In genomic region chr2:3968736-3969135, GRCh38 we compare ENCODE assay signal across 27 cellular contexts.
"Had no signal": no experiment of that assay in that cellular context is flagged by ENCODE, and none has a peak within 500 bp of the region (broad histone marks: within the 10 kb centered on the region; RNA-seq: fewer than 3 reads in every experiment).

No MANE protein-coding gene starts in this region.

- H3K4me1 Mint-ChIP-seq: activated CD4-positive, alpha-beta memory T cell treated with anti-CD3 and anti-CD28 coated beads, Interleukin-2, amount 10 ng/mL, durations not matched to agents 7 days and 5 days; activated CD4-positive, alpha-beta T cell treated with anti-CD3 and anti-CD28 coated beads, Interleukin-2, amount 10 ng/mL, durations not matched to agents 7 days and 5 days; activated naive CD4-positive, alpha-beta T cell treated with anti-CD3 and anti-CD28 coated beads, Interleukin-2, amount 50 U/mL, for 24 hours; activated naive CD8-positive, alpha-beta T cell treated with anti-CD3 and anti-CD28 coated beads for 36 hours; activated naive CD8-positive, alpha-beta T cell treated with anti-CD3 and anti-CD28 coated beads, Interleukin-2, amount 50 U/mL, for 24 hours had no signal

- DNase-seq: activated CD4-positive, alpha-beta memory T cell treated with anti-CD3 and anti-CD28 coated beads, Interleukin-2, amount 10 ng/mL, durations not matched to agents 7 days and 5 days; activated CD4-positive, alpha-beta T cell treated with anti-CD3 and anti-CD28 coated beads for 4 hours; activated CD4-positive, alpha-beta T cell treated with anti-CD3 and anti-CD28 coated beads, Interleukin-2, amount 10 ng/mL, durations not matched to agents 7 days and 5 days; activated CD4-positive, alpha-beta T cell treated with anti-CD3 and anti-CD28 coated beads, Interleukin-2, amount 50 U/mL, for 4 hours; activated CD4-positive, CD25-positive, alpha-beta regulatory T cell; activated CD4-positive, CD25-positive, alpha-beta regulatory T cell treated with anti-CD3 and anti-CD28 coated beads, Interleukin-2, amount 50 U/mL, for 72 hours; activated CD8-positive, alpha-beta memory T cell treated with anti-CD3 and anti-CD28 coated beads, Interleukin-2, amount 50 U/mL, for 48 hours; activated gamma-delta T cell; activated naive CD4-positive, alpha-beta T cell treated with Interleukin-2 at 50 U/mL for 16 hours; activated naive CD8-positive, alpha-beta T cell treated with anti-CD3 and anti-CD28 coated beads for 36 hours; activated naive CD8-positive, alpha-beta T cell treated with anti-CD3 and anti-CD28 coated beads, Interleukin-2, amount 50 U/mL, for 24 hours; activated T-cell treated with anti-CD3 and anti-CD28 coated beads for 4 hours; activated T-cell treated with anti-CD3 and anti-CD28 coated beads, Interleukin-2, amount 50 U/mL, for 24 hours; activated T-cell treated with anti-CD3 and anti-CD28 coated beads, Interleukin-2, amount 50 U/mL, for 72 hours; adrenal gland; amygdala; aorta; body of pancreas; caudate nucleus; cortex of kidney; dermis blood vessel endothelial cell; effector CD4-positive, alpha-beta T cell; effector memory CD8-positive, alpha-beta T cell; erythroblast; foreskin fibroblast; T-helper 2 cell had no signal

- H3K27ac Mint-ChIP-seq: activated CD4-positive, alpha-beta memory T cell treated with anti-CD3 and anti-CD28 coated beads, Interleukin-2, amount 10 ng/mL, durations not matched to agents 7 days and 5 days; activated CD4-positive, alpha-beta T cell treated with anti-CD3 and anti-CD28 coated beads, Interleukin-2, amount 10 ng/mL, durations not matched to agents 7 days and 5 days; activated naive CD4-positive, alpha-beta T cell treated with anti-CD3 and anti-CD28 coated beads, Interleukin-2, amount 50 U/mL, for 24 hours; activated naive CD8-positive, alpha-beta T cell treated with anti-CD3 and anti-CD28 coated beads for 36 hours; activated naive CD8-positive, alpha-beta T cell treated with anti-CD3 and anti-CD28 coated beads, Interleukin-2, amount 50 U/mL, for 24 hours; activated T-cell treated with anti-CD3 and anti-CD28 coated beads, Interleukin-2, amount 50 U/mL, for 24 hours; activated T-cell treated with anti-CD3 and anti-CD28 coated beads, Interleukin-2, amount 50 U/mL, for 72 hours; effector memory CD8-positive, alpha-beta T cell had no signal

- H3K4me3 Mint-ChIP-seq: activated CD4-positive, alpha-beta memory T cell treated with anti-CD3 and anti-CD28 coated beads, Interleukin-2, amount 10 ng/mL, durations not matched to agents 7 days and 5 days; activated CD4-positive, alpha-beta T cell treated with anti-CD3 and anti-CD28 coated beads, Interleukin-2, amount 10 ng/mL, durations not matched to agents 7 days and 5 days; activated naive CD4-positive, alpha-beta T cell treated with anti-CD3 and anti-CD28 coated beads, Interleukin-2, amount 50 U/mL, for 24 hours; activated naive CD8-positive, alpha-beta T cell treated with anti-CD3 and anti-CD28 coated beads for 36 hours; activated naive CD8-positive, alpha-beta T cell treated with anti-CD3 and anti-CD28 coated beads, Interleukin-2, amount 50 U/mL, for 24 hours; activated T-cell treated with anti-CD3 and anti-CD28 coated beads, Interleukin-2, amount 50 U/mL, for 24 hours; activated T-cell treated with anti-CD3 and anti-CD28 coated beads, Interleukin-2, amount 50 U/mL, for 72 hours; effector memory CD8-positive, alpha-beta T cell had no signal

- H3K4me3 ChIP-seq: adrenal gland, body of pancreas had no signal

- H3K27ac ChIP-seq: adrenal gland, body of pancreas had no signal

- H3K4me1 ChIP-seq: adrenal gland, body of pancreas had no signal

- H3K9me3 Mint-ChIP-seq: activated CD4-positive, alpha-beta memory T cell treated with anti-CD3 and anti-CD28 coated beads, Interleukin-2, amount 10 ng/mL, durations not matched to agents 7 days and 5 days; activated CD4-positive, alpha-beta T cell treated with anti-CD3 and anti-CD28 coated beads, Interleukin-2, amount 10 ng/mL, durations not matched to agents 7 days and 5 days; activated naive CD4-positive, alpha-beta T cell treated with anti-CD3 and anti-CD28 coated beads, Interleukin-2, amount 50 U/mL, for 24 hours; activated naive CD8-positive, alpha-beta T cell treated with anti-CD3 and anti-CD28 coated beads for 36 hours; activated naive CD8-positive, alpha-beta T cell treated with anti-CD3 and anti-CD28 coated beads, Interleukin-2, amount 50 U/mL, for 24 hours; activated T-cell treated with anti-CD3 and anti-CD28 coated beads, Interleukin-2, amount 50 U/mL, for 24 hours; activated T-cell treated with anti-CD3 and anti-CD28 coated beads, Interleukin-2, amount 50 U/mL, for 72 hours; effector memory CD8-positive, alpha-beta T cell had no signal

- H3K36me3 ChIP-seq: adrenal gland had no signal

- H3K27me3 Mint-ChIP-seq: activated CD4-positive, alpha-beta memory T cell treated with anti-CD3 and anti-CD28 coated beads, Interleukin-2, amount 10 ng/mL, durations not matched to agents 7 days and 5 days; activated CD4-positive, alpha-beta T cell treated with anti-CD3 and anti-CD28 coated beads, Interleukin-2, amount 10 ng/mL, durations not matched to agents 7 days and 5 days; activated naive CD8-positive, alpha-beta T cell treated with anti-CD3 and anti-CD28 coated beads for 36 hours; activated naive CD8-positive, alpha-beta T cell treated with anti-CD3 and anti-CD28 coated beads, Interleukin-2, amount 50 U/mL, for 24 hours; activated T-cell treated with anti-CD3 and anti-CD28 coated beads, Interleukin-2, amount 50 U/mL, for 24 hours; effector memory CD8-positive, alpha-beta T cell had no signal

- H3K9me3 ChIP-seq: adrenal gland, body of pancreas had no signal

- ATAC-seq: activated naive CD8-positive, alpha-beta T cell treated with anti-CD3 and anti-CD28 coated beads, Interleukin-2, amount 50 U/mL, for 24 hours; activated T-cell treated with anti-CD3 and anti-CD28 coated beads, Interleukin-2, amount 50 U/mL, for 72 hours; body of pancreas; effector memory CD8-positive, alpha-beta T cell had no signal

- H3K36me3 Mint-ChIP-seq: activated naive CD4-positive, alpha-beta T cell treated with anti-CD3 and anti-CD28 coated beads, Interleukin-2, amount 50 U/mL, for 24 hours; activated naive CD8-positive, alpha-beta T cell treated with anti-CD3 and anti-CD28 coated beads for 36 hours had no signal
